ENCODE assay signal across 9 cellular contexts in genomic region chr18:13382990-13383821, GRCh38.
A peak's percentile ranks its signal among the peaks of the same experiment; 100 is the strongest.
DNase-seq lines count a peak whose midpoint lies in the region; ATAC-seq lines count a peak whose summit lies in the region.
"Had no signal": no experiment of that assay in that cellular context is flagged by ENCODE, and none has a peak within 500 bp of the region (broad histone marks: within the 10 kb centered on the region; RNA-seq: fewer than 3 reads in every experiment).

No MANE protein-coding gene starts in this region.

- H3K27me3 ChIP-seq in MG63: no peaks in the 10 kb centered on the region

- intact Hi-C loops in activated T-helper 1 cell treated with anti-CD3 and anti-CD28 coated beads, Interleukin-12 subunit alpha, Interleukin-12 subunit beta, Interleukin-2, Interleukin-4 antibody, amounts not matched to agents 30 ng/mL and 10 ng/mL and 1 ng/mL, durations not matched to agents 14 hours and 24 hours and 36 hours (cut with micrococcal nuclease): loop anchor here (1.0 to 5.0 kb wide), 3 partner anchors 117 to 436 kb away; partner anchors contain the start of gene SEH1L

- no peak for ATAC-seq in stimulated activated memory B cell treated with anti-CD40 and anti-IgM and Interleukin-4, amounts not matched to agents 10 μg/mL and 1 μg/mL and 100 μg/mL, for 72 hours
- ATAC-seq: A549 had no signal

- H3K27ac Mint-ChIP-seq in activated T-helper 1 cell treated with anti-CD3 and anti-CD28 coated beads, Interleukin-12 subunit alpha, Interleukin-12 subunit beta, Interleukin-2, Interleukin-4 antibody, amounts not matched to agents 30 ng/mL and 10 ng/mL and 1 ng/mL, durations not matched to agents 14 hours and 24 hours and 36 hours: peak overlapping the region; percentile 98
- H3K27ac Mint-ChIP-seq in stimulated activated memory B cell treated with anti-CD40 and anti-IgM and Interleukin-4, amounts not matched to agents 10 μg/mL and 1 μg/mL and 100 μg/mL, for 72 hours: peak overlapping the region; percentile 90

- no peak overlapping the region for H3K4me3 ChIP-seq in MG63
- H3K4me3 ChIP-seq: A549 had no signal

- H3K9me3 ChIP-seq in MG63: no peaks in the 10 kb centered on the region
- H3K9me3 ChIP-seq: A549 had no signal

- H3K27me3 Mint-ChIP-seq in activated T-helper 1 cell treated with anti-CD3 and anti-CD28 coated beads, Interleukin-12 subunit alpha, Interleukin-12 subunit beta, Interleukin-2, Interleukin-4 antibody, amounts not matched to agents 30 ng/mL and 10 ng/mL and 1 ng/mL, durations not matched to agents 14 hours and 24 hours and 36 hours (ENCODE audit: insufficient read depth): peaks cover 4% of the 10 kb centered on the region
- no peaks in the 10 kb centered on the region for H3K27me3 Mint-ChIP-seq in stimulated activated memory B cell treated with anti-CD40 and anti-IgM and Interleukin-4, amounts not matched to agents 10 μg/mL and 1 μg/mL and 100 μg/mL, for 72 hours

- no peaks in the 10 kb centered on the region for H3K9me3 Mint-ChIP-seq in activated T-helper 1 cell treated with anti-CD3 and anti-CD28 coated beads, Interleukin-12 subunit alpha, Interleukin-12 subunit beta, Interleukin-2, Interleukin-4 antibody, amounts not matched to agents 30 ng/mL and 10 ng/mL and 1 ng/mL, durations not matched to agents 14 hours and 24 hours and 36 hours
- H3K9me3 Mint-ChIP-seq in stimulated activated memory B cell treated with anti-CD40 and anti-IgM and Interleukin-4, amounts not matched to agents 10 μg/mL and 1 μg/mL and 100 μg/mL, for 72 hours: no peaks in the 10 kb centered on the region

- DNase-seq in NCI-H2029 (lab: John Stamatoyannopoulos, UW) (peak; percentile 53), NCI-H2029 treated with DMSO at 0.1 percent for 48 hours (lab: John Stamatoyannopoulos, UW) (no peak), islet precursor cell (peak; percentile 43), MG63 (no peak), NCI-H1092 (lab: John Stamatoyannopoulos, UW) (no peak), NCI-H2171 (lab: John Stamatoyannopoulos, UW) (no peak)
- no peak for DNase-seq in activated T-helper 1 cell treated with anti-CD3 and anti-CD28 coated beads, Interleukin-12 subunit alpha, Interleukin-12 subunit beta, Interleukin-2, Interleukin-4 antibody, amounts not matched to agents 30 ng/mL and 10 ng/mL and 1 ng/mL, durations not matched to agents 14 hours and 24 hours and 36 hours (ENCODE audit: low spot score)

- peaks cover 41% of the 10 kb centered on the region for H3K4me1 Mint-ChIP-seq in activated T-helper 1 cell treated with anti-CD3 and anti-CD28 coated beads, Interleukin-12 subunit alpha, Interleukin-12 subunit beta, Interleukin-2, Interleukin-4 antibody, amounts not matched to agents 30 ng/mL and 10 ng/mL and 1 ng/mL, durations not matched to agents 14 hours and 24 hours and 36 hours (ENCODE audit: low read depth)
- peaks cover 24% of the 10 kb centered on the region for H3K4me1 Mint-ChIP-seq in stimulated activated memory B cell treated with anti-CD40 and anti-IgM and Interleukin-4, amounts not matched to agents 10 μg/mL and 1 μg/mL and 100 μg/mL, for 72 hours

- H3K4me3 Mint-ChIP-seq in activated T-helper 1 cell treated with anti-CD3 and anti-CD28 coated beads, Interleukin-12 subunit alpha, Interleukin-12 subunit beta, Interleukin-2, Interleukin-4 antibody, amounts not matched to agents 30 ng/mL and 10 ng/mL and 1 ng/mL, durations not matched to agents 14 hours and 24 hours and 36 hours: peak overlapping the region; percentile 79
- peak overlapping the region; percentile 73 for H3K4me3 Mint-ChIP-seq in stimulated activated memory B cell treated with anti-CD40 and anti-IgM and Interleukin-4, amounts not matched to agents 10 μg/mL and 1 μg/mL and 100 μg/mL, for 72 hours

- H3K36me3 Mint-ChIP-seq in activated T-helper 1 cell treated with anti-CD3 and anti-CD28 coated beads, Interleukin-12 subunit alpha, Interleukin-12 subunit beta, Interleukin-2, Interleukin-4 antibody, amounts not matched to agents 30 ng/mL and 10 ng/mL and 1 ng/mL, durations not matched to agents 14 hours and 24 hours and 36 hours (ENCODE audit: low read depth): peaks cover 8% of the 10 kb centered on the region
- no peaks in the 10 kb centered on the region for H3K36me3 Mint-ChIP-seq in stimulated activated memory B cell treated with anti-CD40 and anti-IgM and Interleukin-4, amounts not matched to agents 10 μg/mL and 1 μg/mL and 100 μg/mL, for 72 hours

- no peaks in the 10 kb centered on the region for H3K36me3 ChIP-seq in MG63

Comparison
In these comparisons a context has a peak if more than half of its experiments do, and no peak if none do; other contexts are left out.
1. DNase-seq: peak in NCI-H2029 (single experiment) and islet precursor cell (single experiment); none in NCI-H2029 treated with DMSO at 0.1 percent for 48 hours (single experiment), activated T-helper 1 cell treated with anti-CD3 and anti-CD28 coated beads, Interleukin-12 subunit alpha, Interleukin-12 subunit beta, Interleukin-2, Interleukin-4 antibody, amounts not matched to agents 30 ng/mL and 10 ng/mL and 1 ng/mL, durations not matched to agents 14 hours and 24 hours and 36 hours (single experiment), MG63 (single experiment), NCI-H1092 (single experiment) and NCI-H2171 (single experiment).